In genomic region chr19:43026369-43026768, GRCh38 we compare ENCODE assay signal across 3 cellular contexts. TPM values are rescaled to one million over a fixed set of nuclear protein-coding genes. Genes with fewer than 3 reads are reported as not detected.
"Had no signal": no experiment of that assay in that cellular context is flagged by ENCODE, and none has a peak within 500 bp of the region (broad histone marks: within the 10 kb centered on the region; RNA-seq: fewer than 3 reads in every experiment).

PSG11 (minus strand) TSS chr19:43026469; CDS start chr19:43026372, 97 bp downstream.

RNA-seq across cellular contexts. Expression of gene PSG11, which starts in this region (rescaled TPM):
- total RNA-seq: LHCN-M2, MCF 10A, NCI-H460 had no signal
